1 cellular context compared by ENCODE assay signal in the genomic region with DNA sequence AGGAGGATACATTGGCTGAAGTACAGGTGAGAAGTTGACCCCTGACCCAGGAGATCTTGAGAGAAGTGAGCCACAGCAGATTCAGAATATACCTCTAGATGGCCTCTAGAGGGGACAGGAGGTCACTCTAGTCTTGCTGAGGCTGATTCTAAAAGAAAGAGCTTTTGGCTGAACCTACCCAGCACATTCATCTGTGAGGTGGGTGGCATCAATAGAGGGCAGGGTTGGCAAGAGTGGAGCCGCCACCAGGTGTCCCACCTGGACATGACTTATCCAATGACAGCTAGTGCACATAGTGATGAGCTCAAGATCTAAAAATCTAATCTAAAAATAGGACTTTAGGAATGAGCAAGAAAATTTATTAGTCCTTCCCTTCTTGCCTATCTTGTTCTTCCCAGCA.
A peak's percentile ranks its signal among the peaks of the same experiment; 100 is the strongest.
TF ChIP-seq lines count a peak whose summit lies in the region.

No MANE protein-coding gene starts in this region.

TF ChIP-seq in HepG2, 621 proteins besides CTCF, POLR2A, EP300 and RAD21:
- no peak for TF ChIP-seq GTF2F1 (IDR thresholded peaks at IDR 0.05; ENCODE audit: low read length)
- TF ChIP-seq ZNF124 (CRISPR knock-in tag; IDR thresholded peaks at IDR 0.05), result no peak
- TF ChIP-seq, protein P1, sequence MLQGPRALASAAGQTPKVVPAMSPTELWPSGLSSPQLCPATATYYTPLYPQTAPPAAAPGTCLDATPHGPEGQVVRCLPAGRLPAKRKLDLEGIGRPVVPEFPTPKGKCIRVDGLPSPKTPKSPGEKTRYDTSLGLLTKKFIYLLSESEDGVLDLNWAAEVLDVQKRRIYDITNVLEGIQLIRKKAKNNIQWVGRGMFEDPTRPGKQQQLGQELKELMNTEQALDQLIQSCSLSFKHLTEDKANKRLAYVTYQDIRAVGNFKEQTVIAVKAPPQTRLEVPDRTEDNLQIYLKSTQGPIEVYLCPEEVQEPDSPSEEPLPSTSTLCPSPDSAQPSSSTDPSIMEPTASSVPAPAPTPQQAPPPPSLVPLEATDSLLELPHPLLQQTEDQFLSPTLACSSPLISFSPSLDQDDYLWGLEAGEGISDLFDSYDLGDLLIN (CRISPR knock-in tag; IDR thresholded peaks at IDR 0.05; ENCODE audit: borderline replicate concordance), result no peak
- TF ChIP-seq ZNF282 (IDR thresholded peaks at IDR 0.05; ENCODE audit: partially characterized antibody), result no peak
- no peak for TF ChIP-seq ZNF558 (CRISPR knock-in tag; IDR thresholded peaks at IDR 0.05; ENCODE audit: borderline replicate concordance)
- no peak for TF ChIP-seq GZF1 (CRISPR knock-in tag; IDR thresholded peaks at IDR 0.05)
- TF ChIP-seq, protein P2, sequence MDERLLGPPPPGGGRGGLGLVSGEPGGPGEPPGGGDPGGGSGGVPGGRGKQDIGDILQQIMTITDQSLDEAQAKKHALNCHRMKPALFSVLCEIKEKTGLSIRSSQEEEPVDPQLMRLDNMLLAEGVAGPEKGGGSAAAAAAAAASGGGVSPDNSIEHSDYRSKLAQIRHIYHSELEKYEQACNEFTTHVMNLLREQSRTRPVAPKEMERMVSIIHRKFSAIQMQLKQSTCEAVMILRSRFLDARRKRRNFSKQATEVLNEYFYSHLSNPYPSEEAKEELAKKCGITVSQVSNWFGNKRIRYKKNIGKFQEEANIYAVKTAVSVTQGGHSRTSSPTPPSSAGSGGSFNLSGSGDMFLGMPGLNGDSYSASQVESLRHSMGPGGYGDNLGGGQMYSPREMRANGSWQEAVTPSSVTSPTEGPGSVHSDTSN (CRISPR knock-in tag; IDR thresholded peaks at IDR 0.05), result no peak
- peak; percentile 31 for TF ChIP-seq NR2F6 (IDR thresholded peaks at IDR 0.05)
- no peak for TF ChIP-seq NR2F6 (CRISPR knock-in tag; IDR thresholded peaks at IDR 0.05)
- TF ChIP-seq SMC3 (IDR thresholded peaks at IDR 0.05; ENCODE audit: low read length), result peak; percentile 50
- TF ChIP-seq STAG1 (CRISPR knock-in tag; IDR thresholded peaks at IDR 0.05), result peak; percentile 67
TF ChIP-seq in HepG2: peak in this region for 3.
